In the genomic region with DNA sequence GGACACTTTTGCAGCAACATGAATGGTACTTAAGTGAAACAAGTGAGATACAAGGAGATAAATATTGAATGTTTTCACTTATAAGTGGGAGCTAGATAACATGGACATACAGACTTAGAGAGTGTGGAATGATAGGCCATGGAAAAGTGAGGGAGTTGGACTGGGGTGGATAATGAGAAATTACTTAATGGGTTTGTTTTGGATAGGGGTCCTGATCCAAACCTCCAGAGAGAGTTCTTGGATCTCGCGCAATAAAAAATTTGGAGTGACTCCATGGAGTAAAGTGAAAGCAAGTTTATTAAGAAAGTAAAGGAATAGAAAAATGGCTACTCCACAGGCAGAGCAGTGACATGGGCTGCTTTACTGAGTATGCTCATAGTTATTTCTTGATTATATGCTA, we compare ENCODE assay signal across 28 cellular contexts.
DNase-seq lines count a peak whose midpoint lies in the region; ATAC-seq, FAIRE-seq and TF ChIP-seq lines count a peak whose summit lies in the region.
"Had no signal": no experiment of that assay in that cellular context is flagged by ENCODE, and none has a peak within 500 bp of the region (broad histone marks: within the 10 kb centered on the region; RNA-seq: fewer than 3 reads in every experiment).

No MANE protein-coding gene starts in this region.

- H3K4me1 ChIP-seq in right atrium auricular region = no peaks in the 10 kb centered on the region
- H3K4me1 ChIP-seq in stomach smooth muscle (ENCODE audit: control insufficient read depth, insufficient read depth, low read length) = peaks cover 32% of the 10 kb centered on the region
- H3K4me1 ChIP-seq: A549; BLaER1 treated with 17β-estradiol and CSF1 and Interleukin-3, amounts not matched to agents 10 nM and 100 nM; Caco-2 had no signal

- intact Hi-C loops in Right ventricle myocardium inferior (cut with DNase I) (no loop called here), left cardiac atrium (cut with DNase I) (no loop called here), cardiac septum (cut with DNase I) (no loop called here)

- H3K36me3 ChIP-seq in right atrium auricular region (no peaks in the 10 kb centered on the region), stomach smooth muscle (ENCODE audit: control insufficient read depth in 2 of 2, insufficient read depth in 2 of 2, low read length in 2 of 2) (no peaks in the 10 kb centered on the region)
- H3K36me3 ChIP-seq: BLaER1 treated with 17β-estradiol and CSF1 and Interleukin-3, amounts not matched to agents 10 nM and 100 nM had no signal

- peak overlapping the region in 2 of 3 experiments; percentile 2 to 3 for H3K27ac Mint-ChIP-seq in nephron
- H3K27ac Mint-ChIP-seq: B cell; CD4-positive, alpha-beta T cell; CD8-positive, alpha-beta T cell had no signal

- no peak overlapping the region for H3K4me3 Mint-ChIP-seq in nephron
- H3K4me3 Mint-ChIP-seq: B cell; CD4-positive, alpha-beta T cell; CD8-positive, alpha-beta T cell had no signal

- no peaks in the 10 kb centered on the region for H3K27me3 Mint-ChIP-seq in nephron (ENCODE audit: low read depth)
- H3K27me3 Mint-ChIP-seq: B cell; CD4-positive, alpha-beta T cell had no signal

- H3K9me3 ChIP-seq in right atrium auricular region (no peaks in the 10 kb centered on the region), stomach smooth muscle (ENCODE audit: control insufficient read depth in 2 of 2, low read length in 2 of 2) (no peaks in the 10 kb centered on the region)
- H3K9me3 ChIP-seq: A549; BLaER1 treated with 17β-estradiol and CSF1 and Interleukin-3, amounts not matched to agents 10 nM and 100 nM; Caco-2 had no signal

- peak; percentile 46 for ATAC-seq in Right ventricle myocardium inferior
- peak; percentile 29 to 57 for ATAC-seq in left cardiac atrium
- ATAC-seq: A549; CD8-positive, alpha-beta T cell; GM12878 had no signal

- H3K9me3 Mint-ChIP-seq in nephron = no peaks in the 10 kb centered on the region

- H3K36me3 Mint-ChIP-seq in nephron (ENCODE audit: low read depth) = no peaks in the 10 kb centered on the region
- H3K36me3 Mint-ChIP-seq: CD8-positive, alpha-beta T cell had no signal

- H3K4me3 ChIP-seq in right atrium auricular region = no peak overlapping the region
- no peak overlapping the region for H3K4me3 ChIP-seq in stomach smooth muscle (ENCODE audit: low read length in 2 of 2)
- H3K4me3 ChIP-seq: A549; BLaER1 treated with 17β-estradiol and CSF1 and Interleukin-3, amounts not matched to agents 10 nM and 100 nM; GM12878 had no signal

- no peaks in the 10 kb centered on the region for H3K27me3 ChIP-seq in right atrium auricular region
- no peaks in the 10 kb centered on the region for H3K27me3 ChIP-seq in stomach smooth muscle (ENCODE audit: control insufficient read depth in 1 of 2, insufficient read depth in 2 of 2, low read length in 2 of 2)
- H3K27me3 ChIP-seq: BLaER1 treated with 17β-estradiol and CSF1 and Interleukin-3, amounts not matched to agents 10 nM and 100 nM had no signal

- TF ChIP-seq CTCF in right atrium auricular region (IDR thresholded peaks at IDR 0.05) (no peak), nephron (IDR thresholded peaks at IDR 0.05; ENCODE audit: unreplicated experiment in 3 of 3) (no peak), D721Med (IDR thresholded peaks at IDR 0.05; ENCODE audit: insufficient read depth, missing control alignments) (no peak)

- FAIRE-seq in D721Med (lab: Jason Lieb, UNC) = no peak
- FAIRE-seq: A549, GM12878, GM12892, GM18507 had no signal

- no peak overlapping the region for H3K9ac ChIP-seq in stomach smooth muscle (ENCODE audit: low read length in 2 of 2)
- H3K9ac ChIP-seq: BLaER1 treated with 17β-estradiol and CSF1 and Interleukin-3, amounts not matched to agents 10 nM and 100 nM had no signal

- H3K4me1 Mint-ChIP-seq in nephron = peaks cover 17% of the 10 kb centered on the region
- H3K4me1 Mint-ChIP-seq: B cell had no signal

- H3K27ac ChIP-seq in right atrium auricular region = no peak overlapping the region
- H3K27ac ChIP-seq in stomach smooth muscle (ENCODE audit: low read length) = peak overlapping the region; percentile 49
- H3K27ac ChIP-seq: 22Rv1; A549; BLaER1 treated with 17β-estradiol and CSF1 and Interleukin-3, amounts not matched to agents 10 nM and 100 nM; C4-2B had no signal

- no peak for DNase-seq in Right ventricle myocardium inferior (ENCODE audit: missing footprints)
- no peak for DNase-seq in right atrium auricular region (ENCODE audit: low spot score)
- no peak for DNase-seq in left cardiac atrium
- no peak for DNase-seq in cardiac septum (ENCODE audit: low spot score)
- DNase-seq in D721Med (ENCODE audit: insufficient read length, low spot score) = no peak
- no peak for DNase-seq in middle frontal gyrus (ENCODE audit: extremely low spot score, low spot score)
- DNase-seq: AML-193; Caco-2; Calu3; CD4-positive, alpha-beta T cell; CD8-positive, alpha-beta T cell; DMS 273 treated with DMSO at 0.1 percent for 48 hours; DMS153; DMS53; DMS79; DND-41; EL; GDM1 had no signal
